ENCODE assay signal across 8 cellular contexts in the genomic region with DNA sequence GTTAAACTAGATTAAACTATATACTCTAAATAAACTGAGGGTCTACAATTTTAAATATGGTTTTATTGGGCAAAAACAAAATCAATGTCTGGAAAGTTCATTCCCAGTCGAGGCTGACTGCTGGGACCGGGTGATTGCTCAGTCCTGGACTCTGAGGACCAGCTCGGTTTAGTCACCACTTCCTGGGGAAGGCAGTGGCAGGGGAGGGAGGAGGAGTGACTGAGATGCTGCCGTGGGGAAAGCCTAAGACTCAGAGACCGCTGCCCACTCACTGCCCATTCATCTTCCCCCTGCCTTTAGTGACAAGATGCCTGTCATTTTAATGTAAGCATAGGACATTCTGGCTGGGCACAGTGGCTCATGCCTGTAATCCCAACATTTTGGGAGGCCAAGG. TPM values are rescaled to one million over a fixed set of nuclear protein-coding genes. Genes with fewer than 3 reads are reported as not detected.
DNase-seq lines count a peak whose midpoint lies in the region; ATAC-seq, FAIRE-seq and TF ChIP-seq lines count a peak whose summit lies in the region.

No MANE protein-coding gene starts in this region.

- peaks cover 6% of the 10 kb centered on the region for H3K4me1 Mint-ChIP-seq in astrocyte (ENCODE audit: low read depth, unreplicated experiment)

- CTCF ChIA-PET in A673 (lab: Charles Lee): interaction anchor here (1.2 kb wide), 1 partner anchor 10 kb away, joined by 4 read pairs; no protein-coding TSS in a partner anchor

- peak; percentile 40 for ATAC-seq in mucosa of descending colon

- H3K4me2 ChIP-seq in astrocyte (ENCODE audit: low read length): peak overlapping the region; percentile 65
- no peak overlapping the region for H3K4me2 ChIP-seq in hepatocyte

- H3K27me3 Mint-ChIP-seq in astrocyte (ENCODE audit: low read depth, unreplicated experiment): no peaks in the 10 kb centered on the region

- H3K79me2 ChIP-seq in astrocyte (ENCODE audit: insufficient read depth, low read length) (no peaks in the 10 kb centered on the region), hepatocyte (no peaks in the 10 kb centered on the region)

- H3K36me3 ChIP-seq in astrocyte (ENCODE audit: insufficient read depth, low read length) (no peaks in the 10 kb centered on the region), mucosa of descending colon (ENCODE audit: low read depth) (no peaks in the 10 kb centered on the region), hepatocyte (replicated peaks; ENCODE audit: insufficient read depth, low read depth) (no peaks in the 10 kb centered on the region), A673 (ENCODE audit: insufficient read depth, low read length, poor library complexity, severe bottlenecking) (no peaks in the 10 kb centered on the region)

- peak; percentile 39 for FAIRE-seq in astrocyte (lab: Jason Lieb, UNC)

- no peak overlapping the region for H3K9ac ChIP-seq in astrocyte (ENCODE audit: low read length)

- no peaks in the 10 kb centered on the region for H3K27me3 ChIP-seq in astrocyte (ENCODE audit: insufficient read depth, low read length)
- no peaks in the 10 kb centered on the region for H3K27me3 ChIP-seq in hepatocyte
- H3K27me3 ChIP-seq in A673 (replicated peaks; ENCODE audit: insufficient read depth, low read depth, low read length, poor library complexity): no peaks in the 10 kb centered on the region

- H3K27ac ChIP-seq in astrocyte (ENCODE audit: low read depth, low read length) (no peak overlapping the region), hepatocyte (no peak overlapping the region), A673 (ENCODE audit: low read depth, low read length, poor library complexity, severe bottlenecking) (no peak overlapping the region)

- peaks cover 4% of the 10 kb centered on the region for H3K4me1 ChIP-seq in astrocyte (ENCODE audit: insufficient read depth, low read length)
- H3K4me1 ChIP-seq in mucosa of descending colon (ENCODE audit: low read depth): no peaks in the 10 kb centered on the region
- H3K4me1 ChIP-seq in hepatocyte (ENCODE audit: insufficient read depth): no peaks in the 10 kb centered on the region
- H3K4me1 ChIP-seq in A673 (ENCODE audit: insufficient read depth, low read length, poor library complexity, severe bottlenecking): no peaks in the 10 kb centered on the region

- TF ChIP-seq CTCF in astrocyte (IDR thresholded peaks at IDR 0.05; ENCODE audit: insufficient read depth, low read depth, low read length) (no peak), mucosa of descending colon (IDR thresholded peaks at IDR 0.05) (no peak), hepatocyte (IDR thresholded peaks at IDR 0.05; ENCODE audit: poor library complexity) (no peak), A673 (conservative IDR thresholded peaks at IDR 0.05; ENCODE audit: low read depth, low read length) (no peak)

- intact Hi-C loops in mucosa of descending colon (cut with DNase I, micrococcal nuclease) (no loop called here), A673 (cut with micrococcal nuclease; ENCODE audit: unreplicated experiment) (no loop called here)

- H2AFZ ChIP-seq in astrocyte (ENCODE audit: low read depth, low read length): no peak overlapping the region
- H2AFZ ChIP-seq in hepatocyte: no peak overlapping the region

- DNase-seq in SIG-M5 treated with dmso at 0.1 percent for 504 hours (lab: John Stamatoyannopoulos, UW; ENCODE audit: unreplicated experiment) (peak; percentile 49), SIG-M5 (lab: John Stamatoyannopoulos, UW) (no peak), LHCN-M2 (ENCODE audit: low read depth) (peak; percentile 46), astrocyte (ENCODE audit: low read depth) (peak; percentile 72), mucosa of descending colon (no peak), HT-29 (ENCODE audit: low spot score) (no peak), hepatocyte (ENCODE audit: low spot score) (no peak), A673 (ENCODE audit: low spot score) (no peak)

- no peaks in the 10 kb centered on the region for H3K9me3 ChIP-seq in astrocyte (ENCODE audit: insufficient read depth, low read depth, low read length)
- no peaks in the 10 kb centered on the region for H3K9me3 ChIP-seq in mucosa of descending colon
- H3K9me3 ChIP-seq in hepatocyte (ENCODE audit: low read depth): no peaks in the 10 kb centered on the region
- no peaks in the 10 kb centered on the region for H3K9me3 ChIP-seq in A673 (ENCODE audit: low read depth, low read length, poor library complexity, severe bottlenecking)

- H4K20me1 ChIP-seq in astrocyte (ENCODE audit: insufficient read depth, low read length): no peaks in the 10 kb centered on the region
- H4K20me1 ChIP-seq in hepatocyte (ENCODE audit: insufficient read depth, poor library complexity, severe bottlenecking): no peaks in the 10 kb centered on the region

- H3K9me2 ChIP-seq in hepatocyte (replicated peaks; ENCODE audit: insufficient read depth): no peaks in the 10 kb centered on the region

- POLR2A ChIA-PET in A673 (lab: Charles Lee; ENCODE audit: low non-redundant PET): no interaction called here

- no peak overlapping the region for H3K4me3 Mint-ChIP-seq in astrocyte (ENCODE audit: unreplicated experiment)

- H3K4me3 ChIP-seq in astrocyte (ENCODE audit: insufficient read depth, low read depth, low read length) (no peak overlapping the region), mucosa of descending colon (no peak overlapping the region), hepatocyte (no peak overlapping the region), A673 (ENCODE audit: low read depth, low read length, poor library complexity, severe bottlenecking) (no peak overlapping the region)

- peak overlapping the region; percentile 53 for H3K27ac Mint-ChIP-seq in astrocyte (ENCODE audit: unreplicated experiment)

- no TSS peak for BruUV-seq in A673 (replicated peaks; lab: Mats Ljungman, UMichigan)

- no peaks in the 10 kb centered on the region for H3K36me3 Mint-ChIP-seq in astrocyte (ENCODE audit: low read depth, unreplicated experiment)

- WGBS in hepatocyte (ENCODE audit: low lambda C conversion rate, missing lambda C conversion rate): 50% methylated on average over 5 of the region's 5 CpGs

- no peaks in the 10 kb centered on the region for H3K9me3 Mint-ChIP-seq in astrocyte (ENCODE audit: unreplicated experiment)

RNA-seq across cellular contexts. Expression of a gene that starts 29.0 kb away (rescaled TPM):
- 0.11 TPM in 1 of 2 replicates, not detected in the other for total RNA-seq in LHCN-M2 (2014; rRNA removed)
- polyA plus RNA-seq in LHCN-M2 (2012): 0.05 TPM
- 0.19 TPM in 1 of 2 replicates, not detected in the other for total RNA-seq in astrocyte
- under 1 TPM in 2 of 3 donors, not detected in 1; 0.19 to 0.53 TPM for total RNA-seq in mucosa of descending colon
- 0.29 TPM in 1 of 2 replicates, not detected in the other for total RNA-seq in HT-29 (2014; rRNA removed; shearing (Covaris generic))
- total RNA-seq in hepatocyte: 0.17 TPM in 1 of 2 replicates, not detected in the other
- polyA plus RNA-seq in hepatocyte: not detected in 2 replicates
- not detected in 2 replicates for total RNA-seq in A673 (2021)

Comparison
In these comparisons a context has a peak if more than half of its experiments do, and no peak if none do; other contexts are left out.
1. DNase-seq: peak in SIG-M5 treated with dmso at 0.1 percent for 504 hours (single experiment), LHCN-M2 (single experiment) and astrocyte (single experiment); none in SIG-M5 (single experiment), mucosa of descending colon (0 of 3), HT-29 (single experiment), hepatocyte (single experiment) and A673 (single experiment).